ENCODE assay signal across 2 cellular contexts in genomic region chr20:31833130-31833930, GRCh38.
TF ChIP-seq lines count a peak whose summit lies in the region.

No MANE protein-coding gene starts in this region.

TF ChIP-seq in HEK293T, 16 proteins besides CTCF, POLR2A, EP300 and RAD21:
- TF ChIP-seq TARDBP (IDR thresholded peaks at IDR 0.05) (no peak), ELF4 (IDR thresholded peaks at IDR 0.05) (no peak), CTBP1 (IDR thresholded peaks at IDR 0.05; ENCODE audit: borderline replicate concordance) (no peak), HDGF (IDR thresholded peaks at IDR 0.05; ENCODE audit: borderline replicate concordance) (no peak), FOXA1 (IDR thresholded peaks at IDR 0.05) (no peak), ZNF384 (IDR thresholded peaks at IDR 0.05) (no peak), NFRKB (IDR thresholded peaks at IDR 0.05) (no peak), LEF1 (IDR thresholded peaks at IDR 0.05; ENCODE audit: borderline replicate concordance) (no peak), BHLHE40 (IDR thresholded peaks at IDR 0.05; ENCODE audit: borderline replicate concordance) (no peak), FOXM1 (IDR thresholded peaks at IDR 0.05; ENCODE audit: borderline replicate concordance) (no peak), SUZ12 (IDR thresholded peaks at IDR 0.05) (no peak), FOXK2 (IDR thresholded peaks at IDR 0.05) (no peak), ARNT (IDR thresholded peaks at IDR 0.05) (no peak), SP1 (IDR thresholded peaks at IDR 0.05) (no peak), L3MBTL2 (conservative IDR thresholded peaks at IDR 0.05) (no peak)
- TF ChIP-seq, protein P1, sequence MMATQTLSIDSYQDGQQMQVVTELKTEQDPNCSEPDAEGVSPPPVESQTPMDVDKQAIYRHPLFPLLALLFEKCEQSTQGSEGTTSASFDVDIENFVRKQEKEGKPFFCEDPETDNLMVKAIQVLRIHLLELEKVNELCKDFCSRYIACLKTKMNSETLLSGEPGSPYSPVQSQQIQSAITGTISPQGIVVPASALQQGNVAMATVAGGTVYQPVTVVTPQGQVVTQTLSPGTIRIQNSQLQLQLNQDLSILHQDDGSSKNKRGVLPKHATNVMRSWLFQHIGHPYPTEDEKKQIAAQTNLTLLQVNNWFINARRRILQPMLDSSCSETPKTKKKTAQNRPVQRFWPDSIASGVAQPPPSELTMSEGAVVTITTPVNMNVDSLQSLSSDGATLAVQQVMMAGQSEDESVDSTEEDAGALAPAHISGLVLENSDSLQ (IDR thresholded peaks at IDR 0.05): no peak

TF ChIP-seq in K562, 482 proteins besides CTCF, POLR2A, EP300 and RAD21 (continues in another document):
- TF ChIP-seq SMARCA5 (IDR thresholded peaks at IDR 0.05) (peak; percentile 86), THRA (IDR thresholded peaks at IDR 0.05) (no peak), POLR2H (tag; IDR thresholded peaks at IDR 0.05; ENCODE audit: low read depth) (no peak), RB1 (IDR thresholded peaks at IDR 0.05; ENCODE audit: low read depth) (peak; percentile 46; the same call in 1 of the 2 replicates), HNRNPH1 (optimal IDR thresholded peaks at IDR 0.05; ENCODE audit: low read depth, low read length) (no peak), BCOR (IDR thresholded peaks at IDR 0.05) (peak; percentile 72), HLTF (IDR thresholded peaks at IDR 0.05) (peak; percentile 43; the same call in 1 of the 2 replicates), BRD4 (IDR thresholded peaks at IDR 0.05) (no peak), ZNF318 (IDR thresholded peaks at IDR 0.05; ENCODE audit: borderline replicate concordance in 1 of 2, low read depth in 1 of 2) (no peak), HMBOX1 (IDR thresholded peaks at IDR 0.05) (no peak), HDAC2 (IDR thresholded peaks at IDR 0.05) (0 out of 2 replicates have a peak, but pooled peaks have one; percentile 24), CREB3 (tag; conservative IDR thresholded peaks at IDR 0.05; ENCODE audit: low read depth) (no peak), ZNF398 (CRISPR knock-in tag; IDR thresholded peaks at IDR 0.05) (no peak), MEIS2 (IDR thresholded peaks at IDR 0.05; ENCODE audit: partially characterized antibody) (peak; percentile 3), RBM25 (IDR thresholded peaks at IDR 0.05; ENCODE audit: low read depth, low read length, severe bottlenecking) (peak; percentile 71), DIDO1 (tag; IDR thresholded peaks at IDR 0.05; ENCODE audit: low read depth) (no peak), CREM (IDR thresholded peaks at IDR 0.05; ENCODE audit: low read depth) (no peak), HDGF (IDR thresholded peaks at IDR 0.05) (no peak), CCAR2 (IDR thresholded peaks at IDR 0.05; ENCODE audit: low read depth, low read length) (no peak), ZNF23 (CRISPR knock-in tag; IDR thresholded peaks at IDR 0.05) (no peak), ZNF76 (CRISPR knock-in tag; IDR thresholded peaks at IDR 0.05; ENCODE audit: borderline replicate concordance) (no peak), SMC3 (conservative IDR thresholded peaks at IDR 0.05; ENCODE audit: insufficient read depth, low read depth, low read length) (0 out of 2 replicates have a peak, but pooled peaks have one; percentile 22), CHD1 (IDR thresholded peaks at IDR 0.05; ENCODE audit: low read length) (no peak), IFI16 (CRISPR knock-in tag; IDR thresholded peaks at IDR 0.05) (no peak), ZBTB7A (IDR thresholded peaks at IDR 0.05; ENCODE audit: borderline replicate concordance, control insufficient read depth, low read depth, low read length) (peak; percentile 30; the same call in 1 of the 2 replicates), MIER1 (IDR thresholded peaks at IDR 0.05; ENCODE audit: low read depth) (no peak), E2F8 (IDR thresholded peaks at IDR 0.05; ENCODE audit: low read depth, partially characterized antibody) (no peak)
- TF ChIP-seq, protein P2, sequence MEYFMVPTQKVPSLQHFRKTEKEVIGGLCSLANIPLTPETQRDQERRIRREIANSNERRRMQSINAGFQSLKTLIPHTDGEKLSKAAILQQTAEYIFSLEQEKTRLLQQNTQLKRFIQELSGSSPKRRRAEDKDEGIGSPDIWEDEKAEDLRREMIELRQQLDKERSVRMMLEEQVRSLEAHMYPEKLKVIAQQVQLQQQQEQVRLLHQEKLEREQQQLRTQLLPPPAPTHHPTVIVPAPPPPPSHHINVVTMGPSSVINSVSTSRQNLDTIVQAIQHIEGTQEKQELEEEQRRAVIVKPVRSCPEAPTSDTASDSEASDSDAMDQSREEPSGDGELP (CRISPR knock-in tag; IDR thresholded peaks at IDR 0.05; ENCODE audit: borderline replicate concordance): 0 out of 2 replicates have a peak, but pooled peaks have one; percentile 20
- TF ChIP-seq, protein P3, sequence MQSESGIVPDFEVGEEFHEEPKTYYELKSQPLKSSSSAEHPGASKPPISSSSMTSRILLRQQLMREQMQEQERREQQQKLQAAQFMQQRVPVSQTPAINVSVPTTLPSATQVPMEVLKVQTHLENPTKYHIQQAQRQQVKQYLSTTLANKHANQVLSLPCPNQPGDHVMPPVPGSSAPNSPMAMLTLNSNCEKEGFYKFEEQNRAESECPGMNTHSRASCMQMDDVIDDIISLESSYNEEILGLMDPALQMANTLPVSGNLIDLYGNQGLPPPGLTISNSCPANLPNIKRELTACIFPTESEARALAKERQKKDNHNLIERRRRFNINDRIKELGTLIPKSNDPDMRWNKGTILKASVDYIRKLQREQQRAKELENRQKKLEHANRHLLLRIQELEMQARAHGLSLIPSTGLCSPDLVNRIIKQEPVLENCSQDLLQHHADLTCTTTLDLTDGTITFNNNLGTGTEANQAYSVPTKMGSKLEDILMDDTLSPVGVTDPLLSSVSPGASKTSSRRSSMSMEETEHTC (IDR thresholded peaks at IDR 0.05): no peak
